26 cellular contexts compared by ENCODE assay signal in genomic region chr6:3296537-3297453, GRCh38. TPM values are rescaled to one million over a fixed set of nuclear protein-coding genes. Genes with fewer than 3 reads are reported as not detected.
DNase-seq lines count a peak whose midpoint lies in the region; ATAC-seq, FAIRE-seq and TF ChIP-seq lines count a peak whose summit lies in the region.
"Had no signal": no experiment of that assay in that cellular context is flagged by ENCODE, and none has a peak within 500 bp of the region (broad histone marks: within the 10 kb centered on the region; RNA-seq: fewer than 3 reads in every experiment).

No MANE protein-coding gene starts in this region.

- intact Hi-C loops in natural killer cell (cut with micrococcal nuclease) (no loop called here), kidney (cut with DNase I) (no loop called here)

- peak; percentile 29 for DNase-seq in natural killer cell treated with Interleukin-12 subunit alpha and Interleukin-12 subunit beta and Interleukin-15 and Interleukin-18, amount 100 ng/mL, for 72 hours (ENCODE audit: low spot score)
- DNase-seq in natural killer cell (no peak), astrocyte of the spinal cord (ENCODE audit: low read depth, low spot score) (peak; percentile 83), kidney (peak; percentile 22), immature natural killer cell (no peak), ACHN (no peak), tibial nerve (ENCODE audit: low spot score in 2 of 2) (no peak), NCI-H524 treated with DMSO at 0.1 percent for 48 hours (lab: John Stamatoyannopoulos, UW) (no peak)
- DNase-seq: activated CD4-positive, alpha-beta memory T cell treated with anti-CD3 and anti-CD28 coated beads for 36 hours; activated naive CD4-positive, alpha-beta T cell treated with anti-CD3 and anti-CD28 coated beads, Interleukin-2, amount 10 ng/mL, durations not matched to agents 7 days and 5 days; DMS 273 treated with DMSO at 0.1 percent for 48 hours; midbrain; NCI-H1436 treated with DMSO at 0.1 percent for 48 hours; NCI-H226; NK-92 treated with Interleukin-12 subunit alpha and Interleukin-12 subunit beta, amount 100 ng/mL, for 24 hours; stimulated activated CD4-positive, alpha-beta T cell treated with anti-CD3 and anti-CD28 coated beads, Interleukin-12 subunit alpha, Interleukin-12 subunit beta, amount 100 ng/mL, for 4 hours; stimulated activated CD8-positive, alpha-beta memory T cell treated with anti-CD3 and anti-CD28 coated beads, Interleukin-4, amount 100 ng/mL, for 48 hours; T-helper 1 cell had no signal

- peaks cover 11 to 12% of the 10 kb centered on the region in 2 donors for H3K27me3 Mint-ChIP-seq in natural killer cell treated with Interleukin-12 subunit alpha and Interleukin-12 subunit beta and Interleukin-15 and Interleukin-18, amount 100 ng/mL, for 72 hours
- H3K27me3 Mint-ChIP-seq in natural killer cell (ENCODE audit: low read depth in 2 of 2), result peaks cover 4 to 10% of the 10 kb centered on the region in 2 donors
- H3K27me3 Mint-ChIP-seq in immature natural killer cell (ENCODE audit: low read depth in 3 of 3), result peaks cover 8 to 22% (median 14%) of the 10 kb centered on the region in 3 donors
- H3K27me3 Mint-ChIP-seq: activated CD4-positive, alpha-beta memory T cell treated with anti-CD3 and anti-CD28 coated beads for 36 hours; activated naive CD4-positive, alpha-beta T cell treated with anti-CD3 and anti-CD28 coated beads, Interleukin-2, amount 10 ng/mL, durations not matched to agents 7 days and 5 days had no signal

- H3K4me1 ChIP-seq in kidney (ENCODE audit: control insufficient read depth in 1 of 2, insufficient read depth in 1 of 2, low read depth in 1 of 2, low read length in 2 of 2) (no peaks in the 10 kb centered on the region), tibial nerve (peaks cover 0 to 7% (median 0%) of the 10 kb centered on the region in 4 donors)
- H3K4me1 ChIP-seq: HAP-1, vagina had no signal

- no peak overlapping the region for H3K27ac ChIP-seq in kidney (ENCODE audit: low read depth in 2 of 2, low read length in 2 of 2)
- H3K27ac ChIP-seq in tibial nerve, result no peak overlapping the region
- H3K27ac ChIP-seq: vagina had no signal

- H3K4me3 Mint-ChIP-seq in natural killer cell treated with Interleukin-12 subunit alpha and Interleukin-12 subunit beta and Interleukin-15 and Interleukin-18, amount 100 ng/mL, for 72 hours, result no peak overlapping the region
- H3K4me3 Mint-ChIP-seq in natural killer cell, result no peak overlapping the region
- no peak overlapping the region for H3K4me3 Mint-ChIP-seq in immature natural killer cell
- H3K4me3 Mint-ChIP-seq: activated CD4-positive, alpha-beta memory T cell treated with anti-CD3 and anti-CD28 coated beads for 36 hours; activated naive CD4-positive, alpha-beta T cell treated with anti-CD3 and anti-CD28 coated beads, Interleukin-2, amount 10 ng/mL, durations not matched to agents 7 days and 5 days; CD14-positive monocyte; dendritic cell treated with granulocyte-macrophage colony-stimulating factor and Interleukin-4, amounts not matched to agents 40 ng/mL and 50 ng/mL, for 4 days; neural crest cell had no signal

- H3K4me3 ChIP-seq in astrocyte of the spinal cord (ENCODE audit: low read depth, low read length), result no peak overlapping the region
- H3K4me3 ChIP-seq in kidney (ENCODE audit: low read length in 2 of 2), result no peak overlapping the region
- no peak overlapping the region for H3K4me3 ChIP-seq in tibial nerve
- H3K4me3 ChIP-seq: HAP-1, vagina had no signal

- H3K36me3 ChIP-seq in kidney (ENCODE audit: control insufficient read depth in 1 of 2, insufficient read depth in 2 of 2, low read length in 2 of 2) (no peaks in the 10 kb centered on the region), tibial nerve (peaks cover 0 to 8% (median 0%) of the 10 kb centered on the region in 3 donors)
- H3K36me3 ChIP-seq: HAP-1, vagina had no signal

- no peak overlapping the region for H3K9ac ChIP-seq in kidney (ENCODE audit: low read length in 2 of 2)

- H3K9me3 ChIP-seq in kidney (ENCODE audit: control insufficient read depth in 1 of 2, low read length in 2 of 2) (no peaks in the 10 kb centered on the region), tibial nerve (no peaks in the 10 kb centered on the region)
- H3K9me3 ChIP-seq: HAP-1, vagina had no signal

- FAIRE-seq in kidney (lab: Jason Lieb, UNC), result no peak
- FAIRE-seq: astrocyte, frontal cortex, GM12891 had no signal

- in situ Hi-C loops in astrocyte of the spinal cord (cut with HindIII; ENCODE audit: low sequenced_read_pairs), result loop anchor here (25.0 kb wide), 1 partner anchor 416 kb away; no protein-coding TSS in a partner anchor
- in situ Hi-C loops in ACHN (cut with HindIII; ENCODE audit: low pct_ligation_motif_present, low pct_unique_long_range_greater_than_20kb, low sequenced_read_pairs), result no loop called here

- no peaks in the 10 kb centered on the region for H3K4me1 Mint-ChIP-seq in natural killer cell treated with Interleukin-12 subunit alpha and Interleukin-12 subunit beta and Interleukin-15 and Interleukin-18, amount 100 ng/mL, for 72 hours (ENCODE audit: low read depth in 2 of 2)
- no peaks in the 10 kb centered on the region for H3K4me1 Mint-ChIP-seq in natural killer cell
- no peaks in the 10 kb centered on the region for H3K4me1 Mint-ChIP-seq in immature natural killer cell
- H3K4me1 Mint-ChIP-seq: activated naive CD4-positive, alpha-beta T cell treated with anti-CD3 and anti-CD28 coated beads, Interleukin-2, amount 10 ng/mL, durations not matched to agents 7 days and 5 days; CD14-positive monocyte had no signal

- 82 to 90% methylated on average over 20 of the region's 20 CpGs for WGBS in tibial nerve, 2 donors

- no peak for TF ChIP-seq POLR2A in tibial nerve (IDR thresholded peaks at IDR 0.05)

- no peaks in the 10 kb centered on the region for H3K9me3 Mint-ChIP-seq in natural killer cell treated with Interleukin-12 subunit alpha and Interleukin-12 subunit beta and Interleukin-15 and Interleukin-18, amount 100 ng/mL, for 72 hours
- no peaks in the 10 kb centered on the region for H3K9me3 Mint-ChIP-seq in natural killer cell
- H3K9me3 Mint-ChIP-seq in immature natural killer cell, result no peaks in the 10 kb centered on the region
- H3K9me3 Mint-ChIP-seq: activated CD4-positive, alpha-beta memory T cell treated with anti-CD3 and anti-CD28 coated beads for 36 hours; activated naive CD4-positive, alpha-beta T cell treated with anti-CD3 and anti-CD28 coated beads, Interleukin-2, amount 10 ng/mL, durations not matched to agents 7 days and 5 days; CD14-positive monocyte; dendritic cell treated with granulocyte-macrophage colony-stimulating factor and Interleukin-4, amounts not matched to agents 40 ng/mL and 50 ng/mL, for 4 days had no signal

- H3K27me3 ChIP-seq in tibial nerve, result peaks cover 0 to 5% of the 10 kb centered on the region in 2 donors
- H3K27me3 ChIP-seq: vagina had no signal

- no peak overlapping the region for H3K27ac Mint-ChIP-seq in natural killer cell treated with Interleukin-12 subunit alpha and Interleukin-12 subunit beta and Interleukin-15 and Interleukin-18, amount 100 ng/mL, for 72 hours
- no peak overlapping the region for H3K27ac Mint-ChIP-seq in natural killer cell
- peak overlapping the region in 1 of 6 donors; percentile 3 for H3K27ac Mint-ChIP-seq in immature natural killer cell
- H3K27ac Mint-ChIP-seq: activated CD4-positive, alpha-beta memory T cell treated with anti-CD3 and anti-CD28 coated beads for 36 hours; activated naive CD4-positive, alpha-beta T cell treated with anti-CD3 and anti-CD28 coated beads, Interleukin-2, amount 10 ng/mL, durations not matched to agents 7 days and 5 days; CD14-positive monocyte; dendritic cell treated with granulocyte-macrophage colony-stimulating factor and Interleukin-4, amounts not matched to agents 40 ng/mL and 50 ng/mL, for 4 days had no signal

- no peaks in the 10 kb centered on the region for H3K36me3 Mint-ChIP-seq in natural killer cell treated with Interleukin-12 subunit alpha and Interleukin-12 subunit beta and Interleukin-15 and Interleukin-18, amount 100 ng/mL, for 72 hours
- H3K36me3 Mint-ChIP-seq in natural killer cell (no peaks in the 10 kb centered on the region), immature natural killer cell (no peaks in the 10 kb centered on the region)
- H3K36me3 Mint-ChIP-seq: activated CD4-positive, alpha-beta memory T cell treated with anti-CD3 and anti-CD28 coated beads for 36 hours; activated naive CD4-positive, alpha-beta T cell treated with anti-CD3 and anti-CD28 coated beads, Interleukin-2, amount 10 ng/mL, durations not matched to agents 7 days and 5 days; CD14-positive monocyte had no signal

- ATAC-seq in natural killer cell treated with Interleukin-12 subunit alpha and Interleukin-12 subunit beta and Interleukin-15 and Interleukin-18, amount 100 ng/mL, for 72 hours, result no peak
- ATAC-seq in natural killer cell, result no peak

- TF ChIP-seq EP300 in tibial nerve (IDR thresholded peaks at IDR 0.05), result no peak

- TF ChIP-seq CTCF in natural killer cell (IDR thresholded peaks at IDR 0.05) (no peak), astrocyte of the spinal cord (IDR thresholded peaks at IDR 0.05; ENCODE audit: low read depth, low read length) (no peak), kidney (IDR thresholded peaks at IDR 0.05; ENCODE audit: borderline replicate concordance, extremely low read depth, insufficient read depth) (no peak), tibial nerve (IDR thresholded peaks at IDR 0.05) (no peak)

RNA-seq across cellular contexts. Expression of gene PSMG4, which starts 38.0 kb away (rescaled TPM):
- total RNA-seq in natural killer cell treated with Interleukin-12 subunit alpha and Interleukin-12 subunit beta and Interleukin-15 and Interleukin-18, amount 100 ng/mL, for 72 hours, result 10 to 100 TPM; 16.4 to 25.2 TPM
- total RNA-seq in natural killer cell, result 10 to 100 TPM in 2 of 3 donors, 1 to 10 TPM in 1; 8.3 to 15.3 (median 11.3) TPM
- total RNA-seq in kidney, result 24.9 TPM
- polyA plus RNA-seq in kidney (ENCODE audit: insufficient read depth, low read depth, low replicate concordance), result 36.8 TPM
- 10 to 100 TPM; 28.6 to 45.7 (median 29.6) TPM for polyA plus RNA-seq in immature natural killer cell
- total RNA-seq in tibial nerve, result 10 to 100 TPM; 14.7 to 36.5 (median 31.8) TPM

Comparison
In these comparisons a context has a peak if more than half of its experiments do, and no peak if none do; other contexts are left out.
1. DNase-seq: peak in natural killer cell treated with Interleukin-12 subunit alpha and Interleukin-12 subunit beta and Interleukin-15 and Interleukin-18, amount 100 ng/mL, for 72 hours (single experiment), astrocyte of the spinal cord (single experiment) and kidney (single experiment); none in natural killer cell (single experiment), immature natural killer cell (0 of 3), ACHN (single experiment), tibial nerve (0 of 2) and NCI-H524 treated with DMSO at 0.1 percent for 48 hours (single experiment).